ENCODE assay signal across 17 cellular contexts in the genomic region with DNA sequence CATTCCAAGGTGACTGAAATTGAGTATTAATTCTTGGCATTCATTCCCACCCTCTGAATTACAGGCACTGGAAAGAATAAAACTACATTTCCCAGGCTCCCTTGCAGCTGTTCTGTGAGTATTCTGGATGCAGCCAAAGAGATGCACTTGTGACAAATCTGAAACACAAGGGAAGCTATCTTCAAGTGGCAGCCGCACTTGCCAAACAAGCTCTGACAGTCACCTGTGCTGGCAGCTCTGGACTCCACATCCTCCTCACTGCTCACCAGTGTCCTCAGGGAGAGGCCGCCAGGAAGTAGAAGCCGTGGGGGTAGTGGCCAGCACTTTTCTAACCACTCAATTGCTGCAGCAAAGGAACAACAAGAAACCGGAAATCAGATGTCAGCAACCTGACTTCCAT.
A peak's percentile ranks its signal among the peaks of the same experiment; 100 is the strongest.
DNase-seq lines count a peak whose midpoint lies in the region; ATAC-seq and TF ChIP-seq lines count a peak whose summit lies in the region.
"Had no signal": no experiment of that assay in that cellular context is flagged by ENCODE, and none has a peak within 500 bp of the region (broad histone marks: within the 10 kb centered on the region; RNA-seq: fewer than 3 reads in every experiment).

No MANE protein-coding gene starts in this region.

- H3K4me1 Mint-ChIP-seq in nephron progenitor cell, result peaks cover 55% of the 10 kb centered on the region
- H3K4me1 Mint-ChIP-seq: activated naive CD8-positive, alpha-beta T cell treated with anti-CD3 and anti-CD28 coated beads, Interleukin-2, amount 50 U/mL, for 24 hours; CD4-positive, CD25-positive, alpha-beta regulatory T cell had no signal

- DNase-seq in NCI-H2029 (lab: John Stamatoyannopoulos, UW) (peak; percentile 77), choroid plexus epithelial cell (ENCODE audit: low read depth) (peak; percentile 34), nephron progenitor cell (peak; percentile 3), SKM-1 (lab: John Stamatoyannopoulos, UW; ENCODE audit: unreplicated experiment) (no peak)
- no peak for DNase-seq in stimulated activated CD4-positive, alpha-beta T cell treated with anti-CD3 and anti-CD28 coated beads, Interleukin-15, amount 100 ng/mL, for 24 hours
- DNase-seq: activated naive CD8-positive, alpha-beta T cell treated with anti-CD3 and anti-CD28 coated beads, Interleukin-2, amount 50 U/mL, for 24 hours; CD4-positive, CD25-positive, alpha-beta regulatory T cell; left colon; MG63; NCI-H446; testis; WERI-Rb-1 had no signal

- ATAC-seq in GM18511 (IDR thresholded peaks at IDR 0.05; ENCODE audit: unreplicated experiment) (peak; percentile 54), HG03039 (IDR thresholded peaks at IDR 0.05; ENCODE audit: unreplicated experiment) (no peak)
- ATAC-seq: activated naive CD8-positive, alpha-beta T cell treated with anti-CD3 and anti-CD28 coated beads, Interleukin-2, amount 50 U/mL, for 24 hours; left colon had no signal

- no peaks in the 10 kb centered on the region for H3K27me3 Mint-ChIP-seq in nephron progenitor cell (ENCODE audit: low read depth, poor library complexity)
- H3K27me3 Mint-ChIP-seq: CD4-positive, CD25-positive, alpha-beta regulatory T cell; dendritic cell treated with granulocyte-macrophage colony-stimulating factor and Interleukin-4, amounts not matched to agents 40 ng/mL and 50 ng/mL, for 4 days had no signal

- H3K27ac Mint-ChIP-seq in nephron progenitor cell, result no peak overlapping the region
- H3K27ac Mint-ChIP-seq: activated naive CD8-positive, alpha-beta T cell treated with anti-CD3 and anti-CD28 coated beads, Interleukin-2, amount 50 U/mL, for 24 hours; CD4-positive, CD25-positive, alpha-beta regulatory T cell; dendritic cell treated with granulocyte-macrophage colony-stimulating factor and Interleukin-4, amounts not matched to agents 40 ng/mL and 50 ng/mL, for 4 days had no signal

- H3K36me3 Mint-ChIP-seq in nephron progenitor cell (ENCODE audit: low read depth), result no peaks in the 10 kb centered on the region
- H3K36me3 Mint-ChIP-seq: CD4-positive, CD25-positive, alpha-beta regulatory T cell had no signal

- peak overlapping the region; percentile 44 for H3K4me3 ChIP-seq in choroid plexus epithelial cell (ENCODE audit: low read depth, low read length)
- H3K4me3 ChIP-seq: MG63, SK-N-MC, testis had no signal

- TF ChIP-seq CTCF in choroid plexus epithelial cell (conservative IDR thresholded peaks at IDR 0.05; ENCODE audit: low read depth, low read length) (no peak), nephron progenitor cell (IDR thresholded peaks at IDR 0.05) (no peak)

- peak overlapping the region; percentile 41 for H3K4me3 Mint-ChIP-seq in nephron progenitor cell
- H3K4me3 Mint-ChIP-seq: activated naive CD8-positive, alpha-beta T cell treated with anti-CD3 and anti-CD28 coated beads, Interleukin-2, amount 50 U/mL, for 24 hours; CD4-positive, CD25-positive, alpha-beta regulatory T cell; dendritic cell treated with granulocyte-macrophage colony-stimulating factor and Interleukin-4, amounts not matched to agents 40 ng/mL and 50 ng/mL, for 4 days had no signal

- H3K9me3 Mint-ChIP-seq in nephron progenitor cell, result no peaks in the 10 kb centered on the region
- H3K9me3 Mint-ChIP-seq: activated naive CD8-positive, alpha-beta T cell treated with anti-CD3 and anti-CD28 coated beads, Interleukin-2, amount 50 U/mL, for 24 hours; nephron had no signal

Comparison
In these comparisons a context has a peak if more than half of its experiments do, and no peak if none do; other contexts are left out.
1. DNase-seq: peak in NCI-H2029 (single experiment), choroid plexus epithelial cell (single experiment) and nephron progenitor cell (single experiment); none in stimulated activated CD4-positive, alpha-beta T cell treated with anti-CD3 and anti-CD28 coated beads, Interleukin-15, amount 100 ng/mL, for 24 hours (single experiment) and SKM-1 (single experiment).